9 cellular contexts compared by ENCODE assay signal in genomic region chr19:38402623-38402966, GRCh38. TPM values are rescaled to one million over a fixed set of nuclear protein-coding genes. Genes with fewer than 3 reads are reported as not detected.
A peak's percentile ranks its signal among the peaks of the same experiment; 100 is the strongest.
DNase-seq lines count a peak whose midpoint lies in the region; ATAC-seq and TF ChIP-seq lines count a peak whose summit lies in the region.
"Had no signal": no experiment of that assay in that cellular context is flagged by ENCODE, and none has a peak within 500 bp of the region (broad histone marks: within the 10 kb centered on the region; RNA-seq: fewer than 3 reads in every experiment).

No MANE protein-coding gene starts in this region.

- no peak overlapping the region for H3K23ac ChIP-seq in mesenchymal stem cell (ENCODE audit: low read length in 2 of 2)

- H3K27ac ChIP-seq in A673 (ENCODE audit: low read depth, low read length, poor library complexity, severe bottlenecking) (no peak overlapping the region), mesenchymal stem cell (ENCODE audit: low read length, poor library complexity, severe bottlenecking) (no peak overlapping the region)

- POLR2A ChIA-PET in A673 (lab: Charles Lee; ENCODE audit: low non-redundant PET) = no interaction called here

- H3K36me3 ChIP-seq in A673 (ENCODE audit: insufficient read depth, low read length, poor library complexity, severe bottlenecking) (no peaks in the 10 kb centered on the region), H7 (replicated peaks; ENCODE audit: control insufficient read depth, insufficient read depth, low read length) (no peaks in the 10 kb centered on the region; the same call in 1 of the 2 replicates), mesenchymal stem cell (ENCODE audit: control insufficient read depth in 1 of 2, insufficient read depth in 2 of 2, low read depth in 1 of 2, low read length in 2 of 2) (peaks cover 17 to 20% of the 10 kb centered on the region in 2 experiments)

- CTCF ChIA-PET in A673 (lab: Charles Lee) = interaction anchor here (0.5 to 1.6 kb wide), 19 partner anchors 9 to 1529 kb away, joined by 3 to 14 read pairs (median 4); partner anchors contain the start of genes ACTN4, ECH1, GGN and NFKBIB

- WGBS in mesenchymal stem cell = 6% methylated on average over 12 of the region's 18 CpGs

- DNase-seq in A673 (ENCODE audit: low spot score) (no peak), H7 (no peak), mesenchymal stem cell (no peak), cerebellar cortex (ENCODE audit: low spot score) (no peak), T1000 (lab: John Stamatoyannopoulos, UW) (no peak), middle frontal gyrus (ENCODE audit: extremely low spot score, low spot score) (no peak)
- no peak for DNase-seq in activated naive CD8-positive, alpha-beta T cell treated with anti-CD3 and anti-CD28 coated beads, Interleukin-2, amount 50 U/mL, for 24 hours
- DNase-seq in stimulated activated CD4-positive, alpha-beta T cell treated with anti-CD3 and anti-CD28 coated beads, Interleukin-1b, Interleukin-23, amount 100 ng/mL, for 48 hours = no peak

- no peak overlapping the region for H3K14ac ChIP-seq in mesenchymal stem cell (ENCODE audit: low read length in 2 of 2)

- no peaks in the 10 kb centered on the region for H3K9me3 Mint-ChIP-seq in activated naive CD8-positive, alpha-beta T cell treated with anti-CD3 and anti-CD28 coated beads, Interleukin-2, amount 50 U/mL, for 24 hours

- H3K79me1 ChIP-seq in mesenchymal stem cell (replicated peaks; ENCODE audit: low read length, poor library complexity, severe bottlenecking) = peaks cover 14% of the 10 kb centered on the region

- peak overlapping the region; percentile 73 for H2BK120ac ChIP-seq in mesenchymal stem cell (ENCODE audit: low read depth, low read length)

- H3K4me1 ChIP-seq in A673 (ENCODE audit: insufficient read depth, low read length, poor library complexity, severe bottlenecking) = no peaks in the 10 kb centered on the region
- peaks cover 18% of the 10 kb centered on the region for H3K4me1 ChIP-seq in mesenchymal stem cell (ENCODE audit: control insufficient read depth, insufficient read depth, low read depth, low read length)

- no peak overlapping the region for H2BK12ac ChIP-seq in mesenchymal stem cell (ENCODE audit: low read length in 2 of 2)

- intact Hi-C loops in A673 (cut with micrococcal nuclease; ENCODE audit: unreplicated experiment) = loop anchor here (2.0 to 10.0 kb wide), 3 partner anchors 168 to 528 kb away; partner anchors contain the start of genes MRPS12 and SARS2

- no peak overlapping the region for H2BK15ac ChIP-seq in mesenchymal stem cell (ENCODE audit: low read depth, poor library complexity, severe bottlenecking)

- peak overlapping the region; percentile 68 for H3K9ac ChIP-seq in mesenchymal stem cell (ENCODE audit: low read length)

- no peak overlapping the region for H3K4ac ChIP-seq in mesenchymal stem cell (ENCODE audit: low read depth in 1 of 2, low read length in 2 of 2)

- no peak overlapping the region for H2BK5ac ChIP-seq in mesenchymal stem cell (ENCODE audit: low read depth, low read length, poor library complexity, severe bottlenecking)

- BruUV-seq in A673 (replicated peaks; lab: Mats Ljungman, UMichigan) = no TSS peak

- TF ChIP-seq CTCF in A673 (conservative IDR thresholded peaks at IDR 0.05; ENCODE audit: low read depth, low read length) = no peak

- no peak overlapping the region for H2AFZ ChIP-seq in mesenchymal stem cell (ENCODE audit: low read depth, low read length)

- H3K9me3 ChIP-seq in A673 (ENCODE audit: low read depth, low read length, poor library complexity, severe bottlenecking) (no peaks in the 10 kb centered on the region), mesenchymal stem cell (ENCODE audit: control insufficient read depth, low read length) (no peaks in the 10 kb centered on the region)

- peak overlapping the region; percentile 89 for H3K27ac Mint-ChIP-seq in activated naive CD8-positive, alpha-beta T cell treated with anti-CD3 and anti-CD28 coated beads, Interleukin-2, amount 50 U/mL, for 24 hours

- H4K91ac ChIP-seq in mesenchymal stem cell (ENCODE audit: low read length) = peak overlapping the region; percentile 39

- H3K4me2 ChIP-seq in mesenchymal stem cell (ENCODE audit: low read length, poor library complexity, severe bottlenecking) = peak overlapping the region; percentile 70

- peak overlapping the region in 1 of 2 experiments; percentile 70 for H3K18ac ChIP-seq in mesenchymal stem cell (ENCODE audit: low read depth in 1 of 2, low read length in 2 of 2)

- H3K27me3 Mint-ChIP-seq in activated naive CD8-positive, alpha-beta T cell treated with anti-CD3 and anti-CD28 coated beads, Interleukin-2, amount 50 U/mL, for 24 hours = no peaks in the 10 kb centered on the region

- H2AK5ac ChIP-seq in mesenchymal stem cell (ENCODE audit: low read length, severe bottlenecking) = no peak overlapping the region

- H3K27me3 ChIP-seq in A673 (replicated peaks; ENCODE audit: insufficient read depth, low read depth, low read length, poor library complexity) = no peaks in the 10 kb centered on the region
- peaks cover 29% of the 10 kb centered on the region for H3K27me3 ChIP-seq in H7 (ENCODE audit: control insufficient read depth, insufficient read depth, low read length)
- H3K27me3 ChIP-seq in mesenchymal stem cell (ENCODE audit: control insufficient read depth in 1 of 2, insufficient read depth in 1 of 2, low read length in 2 of 2) = no peaks in the 10 kb centered on the region

- H4K8ac ChIP-seq in mesenchymal stem cell (ENCODE audit: low read length) = peak overlapping the region; percentile 41

- H3K4me3 ChIP-seq in A673 (ENCODE audit: low read depth, low read length, poor library complexity, severe bottlenecking) (peak overlapping the region; percentile 87), H7 (ENCODE audit: insufficient read depth, low read depth, low read length) (peak overlapping the region; percentile 22; the same call in 1 of the 2 replicates), mesenchymal stem cell (ENCODE audit: insufficient read depth in 1 of 2, low read depth in 1 of 2, low read length in 2 of 2) (peak overlapping the region in 1 of 2 experiments; percentile 80)

- H3K4me1 Mint-ChIP-seq in activated naive CD8-positive, alpha-beta T cell treated with anti-CD3 and anti-CD28 coated beads, Interleukin-2, amount 50 U/mL, for 24 hours = peaks cover 14% of the 10 kb centered on the region

- no peak for ATAC-seq in activated naive CD8-positive, alpha-beta T cell treated with anti-CD3 and anti-CD28 coated beads, Interleukin-2, amount 50 U/mL, for 24 hours

- peaks cover 7% of the 10 kb centered on the region for H3K36me3 Mint-ChIP-seq in activated naive CD8-positive, alpha-beta T cell treated with anti-CD3 and anti-CD28 coated beads, Interleukin-2, amount 50 U/mL, for 24 hours (ENCODE audit: low read depth)

- peak overlapping the region; percentile 85 for H3K4me3 Mint-ChIP-seq in activated naive CD8-positive, alpha-beta T cell treated with anti-CD3 and anti-CD28 coated beads, Interleukin-2, amount 50 U/mL, for 24 hours

RNA-seq across cellular contexts. Expression of gene FAM98C, which starts 0.3 kb away (rescaled TPM):
- 11.8 and 12.1 TPM in 2 replicates for total RNA-seq in A673 (2021)
- total RNA-seq in H7 (2014; rRNA removed; shearing (Covaris generic)) = 4.6 and 6.4 TPM in 2 replicates
- 9.3 TPM for polyA plus RNA-seq in mesenchymal stem cell (2013, experiment 1 of 2)
- 9.1 TPM for polyA plus RNA-seq in mesenchymal stem cell (2013, experiment 2 of 2)

RNA-seq across cellular contexts. Expression of gene SPRED3, which starts 14.1 kb away (rescaled TPM):
- 6.2 and 6.8 TPM in 2 replicates for total RNA-seq in A673 (2021)
- 1.6 and 4.2 TPM in 2 replicates for total RNA-seq in H7 (2014; rRNA removed; shearing (Covaris generic))
- 12.8 TPM for polyA plus RNA-seq in mesenchymal stem cell (2013, experiment 1 of 2)
- 11.8 TPM for polyA plus RNA-seq in mesenchymal stem cell (2013, experiment 2 of 2)

RNA-seq across cellular contexts. Expression of gene GGN, which starts 14.8 kb away (rescaled TPM):
- total RNA-seq in A673 (2021) = 0.83 and 1.3 TPM in 2 replicates
- total RNA-seq in H7 (2014; rRNA removed; shearing (Covaris generic)) = 0.11 and 0.21 TPM in 2 replicates
- 1.7 TPM for polyA plus RNA-seq in mesenchymal stem cell (2013, experiment 1 of 2)
- 1.5 TPM for polyA plus RNA-seq in mesenchymal stem cell (2013, experiment 2 of 2)
- total RNA-seq: subcutaneous adipose tissue had no signal

RNA-seq across cellular contexts. Expression of gene RASGRP4, which starts 23.4 kb away (rescaled TPM):
- total RNA-seq in A673 (2021) = not detected in 2 replicates
- 1.2 and 2.1 TPM in 2 replicates for total RNA-seq in H7 (2014; rRNA removed; shearing (Covaris generic))
- polyA plus RNA-seq in mesenchymal stem cell (2013, experiment 1 of 2) = not detected
- not detected for polyA plus RNA-seq in mesenchymal stem cell (2013, experiment 2 of 2)

RNA-seq across cellular contexts. Expression of gene PSMD8, which starts 28.2 kb away (rescaled TPM):
- total RNA-seq in A673 (2021) = 303 and 321 TPM in 2 replicates
- total RNA-seq in H7 (2014; rRNA removed; shearing (Covaris generic)) = 229 and 270 TPM in 2 replicates
- polyA plus RNA-seq in mesenchymal stem cell (2013, experiment 1 of 2) = 237 TPM
- 242 TPM for polyA plus RNA-seq in mesenchymal stem cell (2013, experiment 2 of 2)
